In the genomic region with DNA sequence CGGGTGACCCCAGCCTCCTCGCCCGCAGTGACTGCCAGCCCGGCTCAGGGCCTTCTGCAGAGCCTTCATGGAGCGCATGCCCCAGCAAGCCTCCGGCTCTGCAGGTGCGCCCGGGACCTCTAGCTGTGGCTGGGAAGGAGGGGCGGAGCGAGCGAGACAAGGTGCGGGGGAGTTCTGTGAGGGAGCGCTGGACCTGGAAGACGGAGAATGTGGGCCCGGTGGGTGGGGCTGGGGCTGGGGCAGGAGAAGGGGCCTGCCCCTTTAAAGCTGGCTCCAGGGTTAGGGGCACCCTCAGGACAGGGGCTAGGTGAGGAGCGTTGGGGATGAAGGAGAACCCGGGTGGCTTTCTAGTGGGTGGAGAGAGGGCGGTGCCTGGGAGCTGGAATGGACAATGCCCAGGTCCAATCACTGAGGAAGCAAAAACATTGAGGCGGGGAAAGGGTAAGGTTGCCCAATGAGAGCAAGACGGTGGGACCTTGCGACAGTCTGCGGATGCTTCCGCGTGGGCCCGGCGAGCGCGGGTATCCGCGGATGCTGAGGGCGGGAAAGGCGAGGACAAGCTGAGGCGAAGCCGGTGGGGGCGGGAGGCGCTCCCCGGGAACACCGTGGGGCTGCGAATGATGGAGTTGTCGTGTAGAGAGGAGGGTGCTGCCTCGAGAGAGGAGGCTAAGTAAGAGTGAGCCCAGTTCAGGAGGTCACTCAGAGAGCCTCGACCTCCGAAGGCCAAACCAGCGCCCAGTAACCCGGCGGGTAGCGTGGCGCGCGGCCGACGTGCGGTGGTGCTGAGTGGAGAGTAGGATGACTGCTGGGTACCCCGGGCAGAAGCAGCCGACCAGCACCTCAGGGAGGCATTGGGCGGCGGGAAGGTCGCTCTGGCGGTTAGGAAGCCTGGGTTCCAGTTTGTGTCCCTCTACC, we compare ENCODE assay signal across 8 cellular contexts. TPM values are rescaled to one million over a fixed set of nuclear protein-coding genes. Genes with fewer than 3 reads are reported as not detected.
DNase-seq lines count a peak whose midpoint lies in the region; ATAC-seq and TF ChIP-seq lines count a peak whose summit lies in the region.

A gene (minus strand): TSS at position 121 of the 915 bp plus-strand sequence. CDS start 43 bp downstream, at position 78.

- intact Hi-C loops in Caco-2 (cut with micrococcal nuclease; ENCODE audit: unreplicated experiment) (no loop called here), left ventricle myocardium inferior (cut with micrococcal nuclease) (no loop called here), transverse colon (cut with DNase I; ENCODE audit: low total_unique reads) (no loop called here)

- TF ChIP-seq EP300 in Ishikawa (IDR thresholded peaks at IDR 0.05; ENCODE audit: borderline replicate concordance) (no peak), transverse colon (IDR thresholded peaks at IDR 0.05; ENCODE audit: low read depth) (no peak)

- H3K4me3 Mint-ChIP-seq in Caco-2 (ENCODE audit: unreplicated experiment): peak within 1 kb of the TSS; percentile 82

- 16 to 32% methylated on average over 21 to 58 of the region's 59 CpGs for WGBS in transverse colon (ENCODE audit: low coverage in 1 of 2), 2 donors

- peaks cover 12% of the 10 kb centered on the region for H3K36me3 Mint-ChIP-seq in Caco-2 (ENCODE audit: insufficient read depth, unreplicated experiment)

- POLR2A ChIA-PET in Caco-2 (lab: Charles Lee): interaction anchor here (0.6 to 1.3 kb wide), 5 partner anchors 17 to 441 kb away, joined by 3 to 7 read pairs (median 4); a partner anchor contains a TSS

- H3K36me3 ChIP-seq in Caco-2 (ENCODE audit: control insufficient read depth, insufficient read depth, low read length) (no peaks in the 10 kb centered on the region), left ventricle myocardium inferior (no peaks in the 10 kb centered on the region), transverse colon (no peaks in the 10 kb centered on the region)

- peak; percentile 74 for ATAC-seq in GM21515 (IDR thresholded peaks at IDR 0.05; ENCODE audit: unreplicated experiment)

- peaks cover 4% of the 10 kb centered on the region for H3K27me3 Mint-ChIP-seq in Caco-2 (ENCODE audit: insufficient read depth, unreplicated experiment)

- DNase-seq in Caco-2 (peak; percentile 90), SW 1271 (lab: John Stamatoyannopoulos, UW) (peak; percentile 34 to 77), amygdala (lab: John Stamatoyannopoulos, UW) (peak in 53 of 56 donors; percentile 26 to 84 (median 66)), left ventricle myocardium inferior (peak; percentile 67), pons (ENCODE audit: low spot score) (peak; percentile 86), transverse colon (peak; percentile 80)

- H3K9me3 ChIP-seq in Caco-2: no peaks in the 10 kb centered on the region
- peaks cover 3% of the 10 kb centered on the region for H3K9me3 ChIP-seq in left ventricle myocardium inferior (replicated peaks)
- no peaks in the 10 kb centered on the region for H3K9me3 ChIP-seq in transverse colon

- TF ChIP-seq RAD21 in Ishikawa (IDR thresholded peaks at IDR 0.05; ENCODE audit: low read depth): no peak

- no peak within 1 kb of the TSS for H3K27ac ChIP-seq in left ventricle myocardium inferior (replicated peaks)
- peak within 1 kb of the TSS in 3 of 4 donors; percentile 32 to 56 (median 45) for H3K27ac ChIP-seq in transverse colon

- no peaks in the 10 kb centered on the region for H3K4me1 ChIP-seq in Caco-2
- peaks cover 20% of the 10 kb centered on the region for H3K4me1 ChIP-seq in left ventricle myocardium inferior
- peaks cover 0 to 18% (median 16%) of the 10 kb centered on the region in 4 donors for H3K4me1 ChIP-seq in transverse colon

- H3K9me3 Mint-ChIP-seq in Caco-2 (ENCODE audit: unreplicated experiment): no peaks in the 10 kb centered on the region

- peak within 1 kb of the TSS; percentile 72 for H3K4me3 ChIP-seq in Caco-2 (ENCODE audit: low read depth, low read length)
- peak within 1 kb of the TSS; percentile 77 for H3K4me3 ChIP-seq in left ventricle myocardium inferior
- peak within 1 kb of the TSS; percentile 43 to 76 (median 61) for H3K4me3 ChIP-seq in transverse colon

- no peak for TF ChIP-seq POLR2A in transverse colon (IDR thresholded peaks at IDR 0.05)

- CTCF ChIA-PET in Caco-2 (lab: Charles Lee): interaction anchor here (0.5 to 1.1 kb wide), 3 partner anchors 63 to 279 kb away, joined by 3 to 5 read pairs (median 3); no protein-coding TSS in a partner anchor

- in situ Hi-C loops in transverse colon (cut with MboI; ENCODE audit: low pct_ligation_motif_present in 1 of 4, low pct_unique_long_range_greater_than_20kb in 1 of 4, low sequenced_read_pairs in 3 of 4): no loop called here

- H3K27me3 ChIP-seq in Caco-2 (replicated peaks; ENCODE audit: control insufficient read depth, insufficient read depth, low read length) (no peaks in the 10 kb centered on the region), left ventricle myocardium inferior (ENCODE audit: low read depth) (no peaks in the 10 kb centered on the region), transverse colon (peaks cover 40% of the 10 kb centered on the region)

- H3K4me1 Mint-ChIP-seq in Caco-2 (ENCODE audit: low read depth, unreplicated experiment): no peaks in the 10 kb centered on the region

- H3K27ac Mint-ChIP-seq in Caco-2 (ENCODE audit: unreplicated experiment): peak within 1 kb of the TSS; percentile 83

- TF ChIP-seq CTCF in Caco-2 (IDR thresholded peaks at IDR 0.05; ENCODE audit: insufficient read depth in 1 of 2, low read depth in 1 of 2, low read length in 1 of 2, severe bottlenecking in 1 of 2, unreplicated experiment in 1 of 2): no peak
- no peak for TF ChIP-seq CTCF in left ventricle myocardium inferior (IDR thresholded peaks at IDR 0.05; ENCODE audit: borderline replicate concordance)
- no peak for TF ChIP-seq CTCF in transverse colon (IDR thresholded peaks at IDR 0.05)

- BruUV-seq in Caco-2 (replicated peaks; lab: Mats Ljungman, UMichigan): no TSS peak

TF ChIP-seq in Ishikawa, 13 proteins besides CTCF, POLR2A, EP300 and RAD21:
- TF ChIP-seq, protein P1, sequence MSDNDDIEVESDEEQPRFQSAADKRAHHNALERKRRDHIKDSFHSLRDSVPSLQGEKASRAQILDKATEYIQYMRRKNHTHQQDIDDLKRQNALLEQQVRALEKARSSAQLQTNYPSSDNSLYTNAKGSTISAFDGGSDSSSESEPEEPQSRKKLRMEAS (IDR thresholded peaks at IDR 0.05): peak; percentile 100
- TF ChIP-seq, protein P2, sequence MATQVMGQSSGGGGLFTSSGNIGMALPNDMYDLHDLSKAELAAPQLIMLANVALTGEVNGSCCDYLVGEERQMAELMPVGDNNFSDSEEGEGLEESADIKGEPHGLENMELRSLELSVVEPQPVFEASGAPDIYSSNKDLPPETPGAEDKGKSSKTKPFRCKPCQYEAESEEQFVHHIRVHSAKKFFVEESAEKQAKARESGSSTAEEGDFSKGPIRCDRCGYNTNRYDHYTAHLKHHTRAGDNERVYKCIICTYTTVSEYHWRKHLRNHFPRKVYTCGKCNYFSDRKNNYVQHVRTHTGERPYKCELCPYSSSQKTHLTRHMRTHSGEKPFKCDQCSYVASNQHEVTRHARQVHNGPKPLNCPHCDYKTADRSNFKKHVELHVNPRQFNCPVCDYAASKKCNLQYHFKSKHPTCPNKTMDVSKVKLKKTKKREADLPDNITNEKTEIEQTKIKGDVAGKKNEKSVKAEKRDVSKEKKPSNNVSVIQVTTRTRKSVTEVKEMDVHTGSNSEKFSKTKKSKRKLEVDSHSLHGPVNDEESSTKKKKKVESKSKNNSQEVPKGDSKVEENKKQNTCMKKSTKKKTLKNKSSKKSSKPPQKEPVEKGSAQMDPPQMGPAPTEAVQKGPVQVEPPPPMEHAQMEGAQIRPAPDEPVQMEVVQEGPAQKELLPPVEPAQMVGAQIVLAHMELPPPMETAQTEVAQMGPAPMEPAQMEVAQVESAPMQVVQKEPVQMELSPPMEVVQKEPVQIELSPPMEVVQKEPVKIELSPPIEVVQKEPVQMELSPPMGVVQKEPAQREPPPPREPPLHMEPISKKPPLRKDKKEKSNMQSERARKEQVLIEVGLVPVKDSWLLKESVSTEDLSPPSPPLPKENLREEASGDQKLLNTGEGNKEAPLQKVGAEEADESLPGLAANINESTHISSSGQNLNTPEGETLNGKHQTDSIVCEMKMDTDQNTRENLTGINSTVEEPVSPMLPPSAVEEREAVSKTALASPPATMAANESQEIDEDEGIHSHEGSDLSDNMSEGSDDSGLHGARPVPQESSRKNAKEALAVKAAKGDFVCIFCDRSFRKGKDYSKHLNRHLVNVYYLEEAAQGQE (IDR thresholded peaks at IDR 0.05; ENCODE audit: low read depth): no peak
- TF ChIP-seq EGR1 (IDR thresholded peaks at IDR 0.05) (peak; percentile 81), TEAD4 (IDR thresholded peaks at IDR 0.05) (peak; percentile 59), FOXM1 (IDR thresholded peaks at IDR 0.05; ENCODE audit: borderline replicate concordance, low read depth) (no peak), TCF12 (IDR thresholded peaks at IDR 0.05; ENCODE audit: low read depth) (peak; percentile 71), CEBPB (IDR thresholded peaks at IDR 0.05) (peak; percentile 91), NFIC (IDR thresholded peaks at IDR 0.05) (no peak), CREB1 (IDR thresholded peaks at IDR 0.05; ENCODE audit: low read depth) (peak; percentile 52; the same call in 1 of the 2 replicates)
- TF ChIP-seq, protein P3, sequence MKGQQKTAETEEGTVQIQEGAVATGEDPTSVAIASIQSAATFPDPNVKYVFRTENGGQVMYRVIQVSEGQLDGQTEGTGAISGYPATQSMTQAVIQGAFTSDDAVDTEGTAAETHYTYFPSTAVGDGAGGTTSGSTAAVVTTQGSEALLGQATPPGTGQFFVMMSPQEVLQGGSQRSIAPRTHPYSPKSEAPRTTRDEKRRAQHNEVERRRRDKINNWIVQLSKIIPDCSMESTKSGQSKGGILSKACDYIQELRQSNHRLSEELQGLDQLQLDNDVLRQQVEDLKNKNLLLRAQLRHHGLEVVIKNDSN (IDR thresholded peaks at IDR 0.05): no peak

RNA-seq across cellular contexts. Expression of the gene that starts here (rescaled TPM):
- total RNA-seq in Caco-2 (2022) (14.2 and 14.7 TPM in 2 replicates), left ventricle myocardium inferior (0.49 TPM), transverse colon (under 1 TPM in 2 of 4 donors, not detected in 2; 0.41 to 0.95 TPM)

Comparison
In these comparisons a context has a peak if more than half of its experiments do, and no peak if none do; other contexts are left out.
1. Peak in DNase-seq and H3K4me3 ChIP-seq in left ventricle myocardium inferior; RNA of the gene not detected or under 1 TPM.
2. Peak in DNase-seq, H3K4me3 ChIP-seq and H3K27ac ChIP-seq in transverse colon; RNA of the gene not detected or under 1 TPM.